In the genomic region with DNA sequence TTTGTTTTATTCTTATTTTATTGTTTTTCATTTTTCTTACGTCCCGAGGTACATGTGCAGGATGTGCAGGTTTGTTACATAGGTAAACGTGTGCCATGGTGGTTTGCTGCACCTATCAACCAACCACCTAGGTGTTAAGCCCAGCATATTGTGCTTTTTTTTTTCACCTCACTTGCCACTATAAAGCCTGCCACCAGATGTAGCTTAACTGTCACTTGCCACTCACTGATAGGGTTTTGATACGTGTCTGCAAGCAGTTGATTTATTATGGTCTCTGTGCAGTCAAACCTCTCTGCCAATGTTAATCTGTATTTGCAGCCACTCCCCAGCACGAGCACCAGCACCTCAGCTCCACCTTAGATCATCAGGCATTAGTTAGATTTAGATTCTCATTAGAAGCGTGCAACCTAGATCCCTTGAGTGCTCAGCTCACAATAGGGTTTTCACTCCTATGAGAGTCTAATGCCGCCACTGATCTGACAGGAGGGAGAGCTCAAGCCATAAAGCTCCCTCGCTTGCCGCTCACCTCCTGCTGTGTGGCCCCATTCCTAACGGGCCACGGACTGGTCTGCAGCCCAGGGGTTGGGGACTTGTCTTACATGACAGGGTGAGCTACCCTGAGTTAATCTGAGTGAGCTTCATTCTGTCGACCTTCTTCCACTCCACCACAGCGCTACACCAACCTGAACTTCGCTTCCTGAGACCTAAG, we compare ENCODE assay signal across 20 cellular contexts. TPM values are rescaled to one million over a fixed set of nuclear protein-coding genes. Genes with fewer than 3 reads are reported as not detected.
DNase-seq lines count a peak whose midpoint lies in the region; ATAC-seq lines count a peak whose summit lies in the region.
"Had no signal": no experiment of that assay in that cellular context is flagged by ENCODE, and none has a peak within 500 bp of the region (broad histone marks: within the 10 kb centered on the region; RNA-seq: fewer than 3 reads in every experiment).

No MANE protein-coding gene starts in this region.

- intact Hi-C loops in activated naive CD4-positive, alpha-beta T cell treated with anti-CD3 and anti-CD28 coated beads for 36 hours (cut with micrococcal nuclease), result no loop called here

- H3K9me3 Mint-ChIP-seq in activated naive CD4-positive, alpha-beta T cell treated with anti-CD3 and anti-CD28 coated beads, Interleukin-2, amount 50 U/mL, for 72 hours, result no peaks in the 10 kb centered on the region
- H3K9me3 Mint-ChIP-seq in activated naive CD4-positive, alpha-beta T cell treated with anti-CD3 and anti-CD28 coated beads for 36 hours, result no peaks in the 10 kb centered on the region
- no peaks in the 10 kb centered on the region for H3K9me3 Mint-ChIP-seq in central memory CD8-positive, alpha-beta T cell
- H3K9me3 Mint-ChIP-seq: T-helper 2 cell treated with Interferon-gamma antibody and Interleukin-4, amounts not matched to agents 5 μg/mL and 100 μg/mL, for 36 hours had no signal

- no peaks in the 10 kb centered on the region for H4K20me1 ChIP-seq in Karpas-422 (ENCODE audit: insufficient read depth, low read depth, low read length)

- H3K27ac Mint-ChIP-seq in activated naive CD4-positive, alpha-beta T cell treated with anti-CD3 and anti-CD28 coated beads, Interleukin-2, amount 50 U/mL, for 72 hours, result peak overlapping the region; percentile 16 to 39
- H3K27ac Mint-ChIP-seq in activated naive CD4-positive, alpha-beta T cell treated with anti-CD3 and anti-CD28 coated beads for 36 hours, result no peak overlapping the region
- peak overlapping the region; percentile 82 for H3K27ac Mint-ChIP-seq in central memory CD8-positive, alpha-beta T cell (ENCODE audit: low read depth)
- H3K27ac Mint-ChIP-seq: T-helper 2 cell treated with Interferon-gamma antibody and Interleukin-4, amounts not matched to agents 5 μg/mL and 100 μg/mL, for 36 hours had no signal

- H2BK5ac ChIP-seq in trophoblast cell (ENCODE audit: low read depth, low read length, poor library complexity), result no peak overlapping the region

- H3K4me3 Mint-ChIP-seq in activated naive CD4-positive, alpha-beta T cell treated with anti-CD3 and anti-CD28 coated beads for 36 hours, result no peak overlapping the region
- peak overlapping the region; percentile 51 for H3K4me3 Mint-ChIP-seq in central memory CD8-positive, alpha-beta T cell
- H3K4me3 Mint-ChIP-seq: T-helper 2 cell treated with Interferon-gamma antibody and Interleukin-4, amounts not matched to agents 5 μg/mL and 100 μg/mL, for 36 hours had no signal

- H3K27ac ChIP-seq in Karpas-422 (ENCODE audit: low read length) (no peak overlapping the region), trophoblast cell (ENCODE audit: low read depth, low read length) (no peak overlapping the region)
- H3K27ac ChIP-seq: ascending aorta, vagina had no signal

- peaks cover 6% of the 10 kb centered on the region; the same call in 1 of the 2 replicates for H3K4me1 ChIP-seq in Karpas-422 (ENCODE audit: low read length)
- no peaks in the 10 kb centered on the region for H3K4me1 ChIP-seq in trophoblast cell (ENCODE audit: control insufficient read depth in 1 of 2, insufficient read depth in 2 of 2, low read length in 2 of 2)
- H3K4me1 ChIP-seq: ascending aorta had no signal

- no peak overlapping the region for H4K8ac ChIP-seq in trophoblast cell (ENCODE audit: low read depth, low read length)

- H4K12ac ChIP-seq in trophoblast cell (ENCODE audit: low read depth, low read length), result no peak overlapping the region

- CTCF ChIA-PET in activated naive CD4-positive, alpha-beta T cell treated with anti-CD3 and anti-CD28 coated beads for 36 hours (lab: Charles Lee), result interaction anchor here (0.6 to 1.7 kb wide), 9 partner anchors 13 to 71 kb away, joined by 3 to 12 read pairs (median 4); no protein-coding TSS in a partner anchor

- no peak for DNase-seq in activated naive CD4-positive, alpha-beta T cell treated with anti-CD3 and anti-CD28 coated beads, Interleukin-2, amount 50 U/mL, for 72 hours (ENCODE audit: low spot score in 2 of 2)
- DNase-seq in activated naive CD4-positive, alpha-beta T cell treated with anti-CD3 and anti-CD28 coated beads for 36 hours, result no peak
- peak; percentile 87 for DNase-seq in NCI-H82 treated with DMSO at 0.1 percent for 48 hours (lab: John Stamatoyannopoulos, UW; ENCODE audit: unreplicated experiment)
- peak in 1 of 2 donors; percentile 32 for DNase-seq in central memory CD8-positive, alpha-beta T cell (ENCODE audit: low spot score in 2 of 2)
- peak; percentile 34 for DNase-seq in ureter (ENCODE audit: low spot score)
- no peak for DNase-seq in Karpas-422
- DNase-seq in trophoblast cell, result no peak
- DNase-seq: activated gamma-delta T cell treated with Interleukin-2 at 50 U/mL for 16 hours, glutamatergic neuron, left ventricle myocardium superior, NCI-H1417, NCI-H2171 treated with DMSO at 0.1 percent for 48 hours, nucleus accumbens had no signal

- peaks cover 46% of the 10 kb centered on the region for H3K4me1 Mint-ChIP-seq in activated naive CD4-positive, alpha-beta T cell treated with anti-CD3 and anti-CD28 coated beads for 36 hours (ENCODE audit: low read depth)
- peaks cover 40% of the 10 kb centered on the region for H3K4me1 Mint-ChIP-seq in central memory CD8-positive, alpha-beta T cell

- H3K23ac ChIP-seq in trophoblast cell (ENCODE audit: low read length), result no peak overlapping the region

- H3K36me3 Mint-ChIP-seq in activated naive CD4-positive, alpha-beta T cell treated with anti-CD3 and anti-CD28 coated beads, Interleukin-2, amount 50 U/mL, for 72 hours, result no peaks in the 10 kb centered on the region
- H3K36me3 Mint-ChIP-seq in activated naive CD4-positive, alpha-beta T cell treated with anti-CD3 and anti-CD28 coated beads for 36 hours (ENCODE audit: low read depth), result no peaks in the 10 kb centered on the region
- H3K36me3 Mint-ChIP-seq in central memory CD8-positive, alpha-beta T cell (ENCODE audit: insufficient read depth), result no peaks in the 10 kb centered on the region

- no CpG with 5 or more reads among the region's 14 CpGs for WGBS in trophoblast cell (ENCODE audit: extremely low coverage, insufficient coverage, insufficient read length)

- H3K36me3 ChIP-seq in Karpas-422 (ENCODE audit: insufficient read depth, low read length), result no peaks in the 10 kb centered on the region
- H3K36me3 ChIP-seq in trophoblast cell (ENCODE audit: control insufficient read depth in 1 of 2, insufficient read depth in 2 of 2, low read length in 2 of 2), result no peaks in the 10 kb centered on the region
- H3K36me3 ChIP-seq: ascending aorta, Peyer's patch, vagina had no signal

- H2BK120ac ChIP-seq in trophoblast cell (ENCODE audit: insufficient read depth, low read length, poor library complexity), result no peak overlapping the region

- H3K27me3 ChIP-seq in Karpas-422 (ENCODE audit: low read length) (no peaks in the 10 kb centered on the region), trophoblast cell (ENCODE audit: insufficient read depth, low read length) (no peaks in the 10 kb centered on the region)
- H3K27me3 ChIP-seq: ascending aorta, Peyer's patch, vagina had no signal

- H3K27me3 Mint-ChIP-seq in activated naive CD4-positive, alpha-beta T cell treated with anti-CD3 and anti-CD28 coated beads for 36 hours (ENCODE audit: low read depth), result no peaks in the 10 kb centered on the region
- H3K27me3 Mint-ChIP-seq in central memory CD8-positive, alpha-beta T cell, result no peaks in the 10 kb centered on the region

- H2AFZ ChIP-seq in Karpas-422 (ENCODE audit: low read length) (no peak overlapping the region), trophoblast cell (ENCODE audit: insufficient read depth, low read length, poor library complexity) (no peak overlapping the region)

- no peak overlapping the region for H2AK5ac ChIP-seq in trophoblast cell (ENCODE audit: low read length)

- no peaks in the 10 kb centered on the region for H3K9me2 ChIP-seq in Karpas-422 (replicated peaks; ENCODE audit: insufficient read depth, low read length)

- H3K4ac ChIP-seq in trophoblast cell (ENCODE audit: low read depth, low read length), result no peak overlapping the region

- peak in 1 of 2 donors; percentile 59 for ATAC-seq in activated naive CD4-positive, alpha-beta T cell treated with anti-CD3 and anti-CD28 coated beads, Interleukin-2, amount 50 U/mL, for 72 hours
- peak; percentile 62 for ATAC-seq in central memory CD8-positive, alpha-beta T cell (replicated peaks; ENCODE audit: extremely low read depth, poor library complexity, severe bottlenecking)
- ATAC-seq in GM19023 (IDR thresholded peaks at IDR 0.05; ENCODE audit: unreplicated experiment), result no peak
- ATAC-seq: activated CD4-positive, CD25-positive, alpha-beta regulatory T cell treated with anti-CD3 and anti-CD28 coated beads, Interleukin-2, amount 50 U/mL, for 24 hours; left ventricle myocardium superior had no signal

- H3K4me2 ChIP-seq in Karpas-422 (ENCODE audit: low read depth, low read length, poor library complexity, severe bottlenecking) (no peak overlapping the region), trophoblast cell (ENCODE audit: low read length) (no peak overlapping the region)

- no peaks in the 10 kb centered on the region for H3K79me1 ChIP-seq in trophoblast cell (ENCODE audit: low read length)

- no peak overlapping the region for H3K14ac ChIP-seq in trophoblast cell (ENCODE audit: low read length)

- H3K9ac ChIP-seq in Karpas-422 (ENCODE audit: low read length), result no peak overlapping the region
- H3K9ac ChIP-seq in trophoblast cell (ENCODE audit: low read length), result no peak overlapping the region

- no peak overlapping the region for H4K91ac ChIP-seq in trophoblast cell (ENCODE audit: low read depth, low read length)

- no peak overlapping the region for H3K18ac ChIP-seq in trophoblast cell (ENCODE audit: low read length)

- no peak overlapping the region for H2BK12ac ChIP-seq in trophoblast cell (ENCODE audit: low read length)

- no peaks in the 10 kb centered on the region for H3K9me3 ChIP-seq in Karpas-422 (ENCODE audit: low read length)
- H3K9me3 ChIP-seq in trophoblast cell (ENCODE audit: insufficient read depth, low read depth, low read length), result no peaks in the 10 kb centered on the region
- H3K9me3 ChIP-seq: ascending aorta, Peyer's patch, vagina had no signal

- H3K79me2 ChIP-seq in Karpas-422 (ENCODE audit: low read length) (no peaks in the 10 kb centered on the region), trophoblast cell (ENCODE audit: control insufficient read depth, insufficient read depth, low read length, poor library complexity) (no peaks in the 10 kb centered on the region)

- H3K4me3 ChIP-seq in Karpas-422 (ENCODE audit: low read length) (no peak overlapping the region), trophoblast cell (ENCODE audit: low read depth, low read length) (no peak overlapping the region)
- H3K4me3 ChIP-seq: ascending aorta, Peyer's patch, vagina had no signal

RNA-seq across cellular contexts. Expression of a gene that starts 17.9 kb away (rescaled TPM):
- total RNA-seq in activated naive CD4-positive, alpha-beta T cell treated with anti-CD3 and anti-CD28 coated beads, Interleukin-2, amount 50 U/mL, for 72 hours, result 10 to 100 TPM; 15.4 to 24.4 TPM
- 10 to 100 TPM; 27.8 to 28.7 TPM for total RNA-seq in activated naive CD4-positive, alpha-beta T cell treated with anti-CD3 and anti-CD28 coated beads for 36 hours
- total RNA-seq in ureter, result 20.1 TPM
- not detected in 2 replicates for total RNA-seq in Karpas-422 (2014; rRNA removed; shearing (Covaris generic); ENCODE audit: low replicate concordance)
- polyA plus RNA-seq in trophoblast cell (2013), result 0.70 and 0.99 TPM in 2 replicates
- total RNA-seq: LHCN-M2 had no signal

Comparison
In these comparisons a context has a peak if more than half of its experiments do, and no peak if none do; other contexts are left out.
1. DNase-seq: peak in NCI-H82 treated with DMSO at 0.1 percent for 48 hours (single experiment) and ureter (single experiment); none in activated naive CD4-positive, alpha-beta T cell treated with anti-CD3 and anti-CD28 coated beads, Interleukin-2, amount 50 U/mL, for 72 hours (0 of 2), activated naive CD4-positive, alpha-beta T cell treated with anti-CD3 and anti-CD28 coated beads for 36 hours (single experiment), Karpas-422 (single experiment) and trophoblast cell (0 of 2).
2. RNA of a gene that starts 17.9 kb away (total RNA-seq): 27.8 to 28.7 TPM in activated naive CD4-positive, alpha-beta T cell treated with anti-CD3 and anti-CD28 coated beads for 36 hours, 15.4 to 24.4 TPM in activated naive CD4-positive, alpha-beta T cell treated with anti-CD3 and anti-CD28 coated beads, Interleukin-2, amount 50 U/mL, for 72 hours and 20.1 TPM in ureter (single experiment); not detected in Karpas-422; every median in the first group is over 10 times any median in the second.